Comparison of ENCODE assay signal across 20 cellular contexts in the genomic region with DNA sequence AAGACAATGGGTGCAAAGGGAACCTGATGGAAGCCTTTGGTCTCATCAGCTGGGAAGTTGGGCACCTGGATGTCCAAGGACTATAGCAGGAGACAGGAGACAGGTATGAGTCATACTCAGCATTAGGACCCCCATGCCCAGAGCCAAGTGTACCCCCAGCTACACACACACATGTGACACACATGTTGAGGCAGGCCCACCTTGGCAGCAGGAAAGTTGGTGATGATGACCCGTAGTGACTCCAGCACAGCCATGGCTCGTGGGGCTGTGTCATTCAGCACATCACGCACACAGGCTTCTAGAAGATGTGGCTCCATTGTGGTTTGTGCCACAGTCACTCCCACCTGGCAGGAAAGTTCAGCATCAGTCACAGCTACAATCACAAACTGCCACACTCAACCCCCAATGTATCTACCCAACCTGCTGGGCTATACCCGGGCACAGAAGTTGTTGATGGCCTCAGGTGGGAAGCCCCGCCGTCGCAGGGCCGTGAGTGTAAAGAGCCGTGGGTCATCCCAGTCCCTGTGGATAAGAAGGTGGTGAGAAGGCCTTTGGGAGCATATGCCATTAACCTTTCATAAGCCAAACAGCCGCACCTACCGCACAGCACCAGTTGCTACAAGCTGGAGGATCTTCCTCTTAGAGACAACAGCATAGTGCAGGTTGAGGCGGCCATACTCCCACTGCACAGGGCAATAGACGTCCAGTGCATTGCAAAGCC. TPM values are rescaled to one million over a fixed set of nuclear protein-coding genes. Genes with fewer than 3 reads are reported as not detected.
DNase-seq lines count a peak whose midpoint lies in the region; ATAC-seq and TF ChIP-seq lines count a peak whose summit lies in the region.
"Had no signal": no experiment of that assay in that cellular context is flagged by ENCODE, and none has a peak within 500 bp of the region (broad histone marks: within the 10 kb centered on the region; RNA-seq: fewer than 3 reads in every experiment).

No MANE protein-coding gene starts in this region.

- H2BK120ac ChIP-seq in trophoblast cell (ENCODE audit: insufficient read depth, low read length, poor library complexity), result no peak overlapping the region

- no peak overlapping the region for H3K4me2 ChIP-seq in trophoblast cell (ENCODE audit: low read length)
- H3K4me2 ChIP-seq: BLaER1 had no signal

- peak overlapping the region; percentile 48 for H3K27ac Mint-ChIP-seq in endothelial cell (ENCODE audit: unreplicated experiment)
- H3K27ac Mint-ChIP-seq: CD8-positive, alpha-beta T cell; HFFc6 had no signal

- peaks cover 12% of the 10 kb centered on the region for H3K27me3 Mint-ChIP-seq in endothelial cell (ENCODE audit: unreplicated experiment)

- H3K36me3 ChIP-seq in trophoblast cell (ENCODE audit: control insufficient read depth in 1 of 2, insufficient read depth in 2 of 2, low read length in 2 of 2) (peaks cover 64 to 73% of the 10 kb centered on the region in 2 experiments), testis (ENCODE audit: low read depth, missing control alignments) (no peaks in the 10 kb centered on the region), HAP-1 (replicated peaks) (peaks cover 66% of the 10 kb centered on the region)

- ATAC-seq in left cardiac atrium, result no peak
- no peak for ATAC-seq in Right ventricle myocardium inferior
- ATAC-seq: CD8-positive, alpha-beta T cell; SK-N-SH treated with all-trans-retinoic acid at 6 μM for 48 hours had no signal

- no peak overlapping the region for H3K4ac ChIP-seq in trophoblast cell (ENCODE audit: low read depth, low read length)

- no peak overlapping the region for H2AK5ac ChIP-seq in trophoblast cell (ENCODE audit: low read length)

- peak overlapping the region; percentile 62 for H3K27ac ChIP-seq in RWPE1
- peak overlapping the region; percentile 15 for H3K27ac ChIP-seq in trophoblast cell (ENCODE audit: low read depth, low read length)
- H3K27ac ChIP-seq in testis, result no peak overlapping the region
- H3K27ac ChIP-seq: BLaER1, HL-60 had no signal

- H2AFZ ChIP-seq in trophoblast cell (ENCODE audit: insufficient read depth, low read length, poor library complexity), result no peak overlapping the region

- H2BK12ac ChIP-seq in trophoblast cell (ENCODE audit: low read length), result no peak overlapping the region

- H2BK5ac ChIP-seq in trophoblast cell (ENCODE audit: low read depth, low read length, poor library complexity), result no peak overlapping the region

- POLR2A ChIA-PET in RWPE1 (lab: Yijun Ruan, JAX; ENCODE audit: low non-redundant PET), result no interaction called here

- TF ChIP-seq CTCF in RWPE1 (conservative IDR thresholded peaks at IDR 0.05; ENCODE audit: low read depth) (no peak), endothelial cell (IDR thresholded peaks at IDR 0.05; ENCODE audit: unreplicated experiment) (no peak), testis (IDR thresholded peaks at IDR 0.05) (no peak)

- H3K18ac ChIP-seq in trophoblast cell (ENCODE audit: low read length), result no peak overlapping the region

- H3K9me3 Mint-ChIP-seq in endothelial cell (ENCODE audit: unreplicated experiment), result no peaks in the 10 kb centered on the region
- H3K9me3 Mint-ChIP-seq: CD8-positive, alpha-beta T cell; HFFc6 had no signal

- in situ Hi-C loops in HAP-1 (cut with MboI; ENCODE audit: low sequenced_read_pairs), result no loop called here

- no peak overlapping the region for H4K12ac ChIP-seq in trophoblast cell (ENCODE audit: low read depth, low read length)

- no CpG with 5 or more reads among the region's 13 CpGs for WGBS in trophoblast cell (ENCODE audit: extremely low coverage, insufficient coverage, insufficient read length)
- 89 to 92% methylated on average over 9 to 13 of the region's 13 CpGs for WGBS in testis, 2 donors

- peaks cover 11% of the 10 kb centered on the region for H3K4me1 Mint-ChIP-seq in endothelial cell (ENCODE audit: unreplicated experiment)

- H3K4me3 ChIP-seq in trophoblast cell (ENCODE audit: low read depth, low read length) (no peak overlapping the region), testis (no peak overlapping the region), HAP-1 (no peak overlapping the region)
- H3K4me3 ChIP-seq: BLaER1 had no signal

- no peak overlapping the region for H3K23ac ChIP-seq in trophoblast cell (ENCODE audit: low read length)

- peak; percentile 8 for DNase-seq in left cardiac atrium
- no peak for DNase-seq in Right ventricle myocardium inferior (ENCODE audit: missing footprints)
- no peak for DNase-seq in RWPE1 (ENCODE audit: low spot score)
- no peak for DNase-seq in endothelial cell (ENCODE audit: low spot score)
- DNase-seq in trophoblast cell, result no peak
- no peak for DNase-seq in HPDE6-E6E7 (ENCODE audit: extremely low spot score)
- DNase-seq in testis, result no peak
- no peak for DNase-seq in HAP-1 (ENCODE audit: low spot score in 2 of 2)
- DNase-seq: Calu3; CD8-positive, alpha-beta T cell; DMS53; EL; HFFc6; NCI-H1694; NCI-H2081 treated with DMSO at 0.1 percent for 48 hours; NCI-H446 treated with DMSO at 0.1 percent for 48 hours; SIG-M5 had no signal

- H3K14ac ChIP-seq in trophoblast cell (ENCODE audit: low read length), result no peak overlapping the region

- CTCF ChIA-PET in RWPE1 (lab: Yijun Ruan, JAX), result no interaction called here

- H3K36me3 Mint-ChIP-seq in endothelial cell (ENCODE audit: low read depth, unreplicated experiment), result peaks cover 45% of the 10 kb centered on the region

- H3K79me2 ChIP-seq in trophoblast cell (ENCODE audit: control insufficient read depth, insufficient read depth, low read length, poor library complexity), result peaks cover 6% of the 10 kb centered on the region

- no peak overlapping the region for H4K91ac ChIP-seq in trophoblast cell (ENCODE audit: low read depth, low read length)

- H4K8ac ChIP-seq in trophoblast cell (ENCODE audit: low read depth, low read length), result no peak overlapping the region

- H3K9me3 ChIP-seq in trophoblast cell (ENCODE audit: insufficient read depth, low read depth, low read length) (no peaks in the 10 kb centered on the region), testis (no peaks in the 10 kb centered on the region), HAP-1 (no peaks in the 10 kb centered on the region)
- H3K9me3 ChIP-seq: BLaER1 had no signal

- H3K9ac ChIP-seq in trophoblast cell (ENCODE audit: low read length), result no peak overlapping the region
- H3K9ac ChIP-seq: BLaER1 had no signal

- H3K4me1 ChIP-seq in trophoblast cell (ENCODE audit: control insufficient read depth in 1 of 2, insufficient read depth in 2 of 2, low read length in 2 of 2) (peaks cover 13 to 15% of the 10 kb centered on the region in 2 experiments), testis (peaks cover 9% of the 10 kb centered on the region), HAP-1 (peaks cover 12% of the 10 kb centered on the region)

- peaks cover 7% of the 10 kb centered on the region for H3K79me1 ChIP-seq in trophoblast cell (ENCODE audit: low read length)

- no peak for TF ChIP-seq POLR2A in testis (IDR thresholded peaks at IDR 0.05)

- peak overlapping the region; percentile 47 for H3K4me3 Mint-ChIP-seq in endothelial cell (ENCODE audit: unreplicated experiment)
- H3K4me3 Mint-ChIP-seq: CD8-positive, alpha-beta T cell; HFFc6 had no signal

- intact Hi-C loops in left cardiac atrium (cut with DNase I), result no loop called here
- intact Hi-C loops in Right ventricle myocardium inferior (cut with DNase I), result no loop called here
- intact Hi-C loops in testis (cut with DNase I; ENCODE audit: low total_unique reads), result loop anchor here (10.0 kb wide), 1 partner anchor 74 kb away; a partner anchor contains a TSS

- H3K27me3 ChIP-seq in trophoblast cell (ENCODE audit: insufficient read depth, low read length) (no peaks in the 10 kb centered on the region), testis (no peaks in the 10 kb centered on the region), HAP-1 (ENCODE audit: low read depth) (no peaks in the 10 kb centered on the region)
- H3K27me3 ChIP-seq: BLaER1 had no signal

RNA-seq across cellular contexts. Expression of a gene that starts 5.2 kb away (rescaled TPM):
- total RNA-seq in left cardiac atrium, result 10 to 100 TPM; 50.4 to 59.9 TPM
- total RNA-seq in Right ventricle myocardium inferior, result 52.9 TPM
- 136 TPM for total RNA-seq in endothelial cell (ENCODE audit: unreplicated experiment)
- 118 and 121 TPM in 2 replicates for polyA plus RNA-seq in trophoblast cell (2013)
- total RNA-seq in testis, result 100 to 1,000 TPM; 280 to 287 TPM
- 126 TPM for polyA plus RNA-seq in testis (ENCODE audit: insufficient read depth, low read depth, low replicate concordance)

RNA-seq across cellular contexts. Expression of a gene that starts 5.5 kb away (rescaled TPM):
- total RNA-seq in left cardiac atrium (100 to 1,000 TPM; 150 to 166 TPM), Right ventricle myocardium inferior (207 TPM), endothelial cell (ENCODE audit: unreplicated experiment) (416 TPM), testis (100 to 1,000 TPM; 198 to 246 TPM)
- 390 and 404 TPM in 2 replicates for polyA plus RNA-seq in trophoblast cell (2013)
- polyA plus RNA-seq in testis (ENCODE audit: insufficient read depth, low read depth, low replicate concordance), result 175 TPM

RNA-seq across cellular contexts. Expression of a gene that starts 21.6 kb away (rescaled TPM):
- total RNA-seq in left cardiac atrium (10 to 100 TPM; 38.3 to 49.5 TPM), Right ventricle myocardium inferior (54.0 TPM), endothelial cell (ENCODE audit: unreplicated experiment) (38.8 TPM), testis (100 to 1,000 TPM in 1 of 2 donors, 10 to 100 TPM in 1; 82.7 to 102 TPM)
- 22.0 and 22.9 TPM in 2 replicates for polyA plus RNA-seq in trophoblast cell (2013)
- 77.2 TPM for polyA plus RNA-seq in testis (ENCODE audit: insufficient read depth, low read depth, low replicate concordance)

RNA-seq across cellular contexts. Expression of a gene that starts 33.8 kb away (rescaled TPM):
- total RNA-seq in left cardiac atrium, result 100 to 1,000 TPM; 629 to 714 TPM
- 543 TPM for total RNA-seq in Right ventricle myocardium inferior
- total RNA-seq in endothelial cell (ENCODE audit: unreplicated experiment), result 259 TPM
- polyA plus RNA-seq in trophoblast cell (2013), result 164 and 173 TPM in 2 replicates
- total RNA-seq in testis, result 100 to 1,000 TPM; 336 to 503 TPM
- polyA plus RNA-seq in testis (ENCODE audit: insufficient read depth, low read depth, low replicate concordance), result 276 TPM
- total RNA-seq: CD8-positive, alpha-beta T cell had no signal

Comparison
In these comparisons a context has a peak if more than half of its experiments do, and no peak if none do; other contexts are left out.
1. H3K27ac ChIP-seq: peak in RWPE1 (single experiment) and trophoblast cell (single experiment); none in testis (0 of 2).